ENCODE assay signal across 30 cellular contexts in genomic region chr12:57615637-57616036, GRCh38. TPM values are rescaled to one million over a fixed set of nuclear protein-coding genes. Genes with fewer than 3 reads are reported as not detected.
"Had no signal": no experiment of that assay in that cellular context is flagged by ENCODE, and none has a peak within 500 bp of the region (broad histone marks: within the 10 kb centered on the region; RNA-seq: fewer than 3 reads in every experiment).

No MANE protein-coding gene starts in this region.

- H3K36me3 Mint-ChIP-seq: activated naive CD8-positive, alpha-beta T cell; stimulated activated naive B cell treated with anti-CD40 and anti-IgM and Interleukin-4, amounts not matched to agents 10 μg/mL and 1 μg/mL and 100 μg/mL, for 72 hours had no signal

- H3K27ac ChIP-seq: body of pancreas, cardiac muscle cell, gastrocnemius medialis, left lung, parathyroid adenoma, psoas muscle, stomach, thyroid gland, upper lobe of left lung, vagina had no signal

- ATAC-seq: activated CD8-positive, alpha-beta T cell treated with anti-CD3 and anti-CD28 coated beads for 36 hours; activated T-cell treated with anti-CD3 and anti-CD28 coated beads, Interleukin-2, amount 50 U/mL, for 4 hours; body of pancreas; effector memory CD8-positive, alpha-beta T cell; gastrocnemius medialis; left lung; psoas muscle had no signal

- H3K4me3 ChIP-seq: body of pancreas, cardiac muscle cell, coronary artery, gastrocnemius medialis, left lung, psoas muscle, stomach, thyroid gland, upper lobe of left lung, vagina had no signal

- H3K9me3 ChIP-seq: body of pancreas, gastrocnemius medialis, left lung, psoas muscle, stomach, thyroid gland, upper lobe of left lung, vagina had no signal

- H3K27ac Mint-ChIP-seq: activated B cell treated with CpG ODN at 0.5 μM for 24 hours; activated CD8-positive, alpha-beta T cell treated with anti-CD3 and anti-CD28 coated beads for 36 hours; activated naive CD8-positive, alpha-beta T cell; activated T-helper 2 cell treated with anti-CD3 and anti-CD28 coated beads, Interferon-gamma antibody, Interleukin-2, Interleukin-4, amounts not matched to agents 10 μg/mL and 5 μg/mL and 100 μg/mL, durations not matched to agents 14 hours and 24 hours and 36 hours; effector memory CD8-positive, alpha-beta T cell; nephron progenitor cell; stimulated activated naive B cell treated with anti-CD40 and anti-IgM and Interleukin-4, amounts not matched to agents 10 μg/mL and 1 μg/mL and 100 μg/mL, for 72 hours; T-helper 2 cell treated with Interferon-gamma antibody and Interleukin-4, amounts not matched to agents 5 μg/mL and 100 μg/mL, for 36 hours had no signal

- H3K27me3 ChIP-seq: vagina had no signal

- H3K36me3 ChIP-seq: cardiac muscle cell, gastrocnemius medialis, left lung, thyroid gland, upper lobe of left lung had no signal

- DNase-seq: activated B cell treated with CpG ODN at 0.5 μM for 24 hours; activated CD4-positive, alpha-beta T cell treated with anti-CD3 and anti-CD28 coated beads, Interleukin-2, amount 50 U/mL, for 1 hour; activated CD8-positive, alpha-beta T cell treated with anti-CD3 and anti-CD28 coated beads for 36 hours; activated naive CD4-positive, alpha-beta T cell treated with Interleukin-2 at 50 U/mL for 16 hours; activated T-cell treated with anti-CD3 and anti-CD28 coated beads, Interleukin-2, amount 50 U/mL, for 4 hours; anterior cingulate cortex; body of pancreas; effector memory CD8-positive, alpha-beta T cell; erythroblast; gastrocnemius medialis; hypothalamus; kidney glomerular epithelial cell; left lung; nephron progenitor cell; psoas muscle; stimulated activated CD4-positive, alpha-beta T cell treated with anti-CD3 and anti-CD28 coated beads, Interleukin-15, amount 100 ng/mL, for 24 hours; stimulated activated CD4-positive, alpha-beta T cell treated with anti-CD3 and anti-CD28 coated beads, Interleukin-2, amount 100 ng/mL, for 24 hours; stimulated activated naive B cell treated with anti-CD40 and anti-IgM and Interleukin-4, amounts not matched to agents 10 μg/mL and 1 μg/mL and 100 μg/mL, for 72 hours; stomach; T-helper 1 cell; thyroid gland; upper lobe of left lung had no signal

- H3K9me3 Mint-ChIP-seq: activated B cell treated with CpG ODN at 0.5 μM for 24 hours; activated CD8-positive, alpha-beta T cell treated with anti-CD3 and anti-CD28 coated beads for 36 hours; activated T-cell treated with anti-CD3 and anti-CD28 coated beads, Interleukin-2, amount 50 U/mL, for 4 hours; activated T-helper 2 cell treated with anti-CD3 and anti-CD28 coated beads, Interferon-gamma antibody, Interleukin-2, Interleukin-4, amounts not matched to agents 10 μg/mL and 5 μg/mL and 100 μg/mL, durations not matched to agents 14 hours and 24 hours and 36 hours; effector memory CD8-positive, alpha-beta T cell; stimulated activated naive B cell treated with anti-CD40 and anti-IgM and Interleukin-4, amounts not matched to agents 10 μg/mL and 1 μg/mL and 100 μg/mL, for 72 hours; T-helper 2 cell treated with Interferon-gamma antibody and Interleukin-4, amounts not matched to agents 5 μg/mL and 100 μg/mL, for 36 hours had no signal

- H3K4me3 Mint-ChIP-seq: activated B cell treated with CpG ODN at 0.5 μM for 24 hours; activated CD8-positive, alpha-beta T cell treated with anti-CD3 and anti-CD28 coated beads for 36 hours; activated naive CD8-positive, alpha-beta T cell; activated T-cell treated with anti-CD3 and anti-CD28 coated beads, Interleukin-2, amount 50 U/mL, for 4 hours; effector memory CD8-positive, alpha-beta T cell; nephron progenitor cell; T-helper 2 cell treated with Interferon-gamma antibody and Interleukin-4, amounts not matched to agents 5 μg/mL and 100 μg/mL, for 36 hours had no signal

RNA-seq across cellular contexts. Expression of gene ARHGEF25, which starts 4.4 kb away (rescaled TPM):
- total RNA-seq: activated B cell treated with CpG ODN at 0.5 μM for 24 hours had no signal

RNA-seq across cellular contexts. Expression of gene B4GALNT1, which starts 17.4 kb away (rescaled TPM):
- total RNA-seq: cardiac muscle cell, lung microvascular endothelial cell had no signal
